Comparison of ENCODE assay signal across 9 cellular contexts in genomic region chr22:37674248-37674647, GRCh38. TPM values are rescaled to one million over a fixed set of nuclear protein-coding genes. Genes with fewer than 3 reads are reported as not detected.
DNase-seq lines count a peak whose midpoint lies in the region; ATAC-seq and TF ChIP-seq lines count a peak whose summit lies in the region.
"Had no signal": no experiment of that assay in that cellular context is flagged by ENCODE, and none has a peak within 500 bp of the region (broad histone marks: within the 10 kb centered on the region; RNA-seq: fewer than 3 reads in every experiment).

No MANE protein-coding gene starts in this region.

- no peaks in the 10 kb centered on the region for H3K9me3 ChIP-seq in adipocyte (ENCODE audit: control insufficient read depth, low read length)
- H3K9me3 ChIP-seq in tibial nerve, result no peaks in the 10 kb centered on the region

- DNase-seq in activated naive CD4-positive, alpha-beta T cell treated with anti-CD3 and anti-CD28 coated beads, Interleukin-2, amount 10 ng/mL, durations not matched to agents 7 days and 5 days, result no peak
- no peak for DNase-seq in activated naive CD4-positive, alpha-beta T cell treated with Interleukin-2 at 50 U/mL for 16 hours
- no peak for DNase-seq in adipocyte (ENCODE audit: low read depth)
- DNase-seq in mesothelial cell of epicardium (ENCODE audit: low spot score in 2 of 2, unreplicated experiment in 2 of 2), result no peak
- no peak for DNase-seq in tibial nerve (ENCODE audit: low spot score in 2 of 2)
- no peak for DNase-seq in NCI-H2171 (lab: John Stamatoyannopoulos, UW)
- DNase-seq: NCI-H1694 treated with DMSO at 0.1 percent for 48 hours had no signal

- CTCF ChIA-PET in activated naive CD4-positive, alpha-beta T cell treated with anti-CD3 and anti-CD28 coated beads, Interleukin-2, amount 10 ng/mL, durations not matched to agents 7 days and 5 days (lab: Charles Lee), result interaction anchor here (1.0 to 21.2 kb wide), 3 partner anchors 15 to 134 kb away, joined by 4 to 506 read pairs (median 7); partner anchors contain the start of genes GCAT, PDXP and SH3BP1

- peak overlapping the region; percentile 80 for H3K4me3 Mint-ChIP-seq in activated naive CD4-positive, alpha-beta T cell treated with anti-CD3 and anti-CD28 coated beads, Interleukin-2, amount 10 ng/mL, durations not matched to agents 7 days and 5 days
- no peak overlapping the region for H3K4me3 Mint-ChIP-seq in mesothelial cell of epicardium

- H3K4me1 ChIP-seq in adipocyte (ENCODE audit: control insufficient read depth, insufficient read depth, low read length) (peaks cover 16% of the 10 kb centered on the region), tibial nerve (peaks cover 7 to 77% (median 43%) of the 10 kb centered on the region in 4 donors)

- peak overlapping the region; percentile 86 for H3K27ac Mint-ChIP-seq in activated naive CD4-positive, alpha-beta T cell treated with anti-CD3 and anti-CD28 coated beads, Interleukin-2, amount 10 ng/mL, durations not matched to agents 7 days and 5 days
- peak overlapping the region; percentile 34 for H3K27ac Mint-ChIP-seq in mesothelial cell of epicardium

- no peaks in the 10 kb centered on the region for H3K9me3 Mint-ChIP-seq in activated naive CD4-positive, alpha-beta T cell treated with anti-CD3 and anti-CD28 coated beads, Interleukin-2, amount 10 ng/mL, durations not matched to agents 7 days and 5 days
- H3K9me3 Mint-ChIP-seq in mesothelial cell of epicardium, result no peaks in the 10 kb centered on the region

- TF ChIP-seq CTCF in mesothelial cell of epicardium (IDR thresholded peaks at IDR 0.05; ENCODE audit: unreplicated experiment) (no peak), tibial nerve (IDR thresholded peaks at IDR 0.05) (no peak)

- H3K27me3 ChIP-seq in adipocyte (replicated peaks; ENCODE audit: control insufficient read depth, insufficient read depth, low read length) (no peaks in the 10 kb centered on the region), tibial nerve (no peaks in the 10 kb centered on the region)

- no peak for TF ChIP-seq EP300 in tibial nerve (IDR thresholded peaks at IDR 0.05)

- ATAC-seq in HG03097 (IDR thresholded peaks at IDR 0.05; ENCODE audit: low FRiP score, unreplicated experiment) (no peak), GM18909 (IDR thresholded peaks at IDR 0.05; ENCODE audit: poor library complexity, unreplicated experiment) (no peak)

- H3K27me3 Mint-ChIP-seq in activated naive CD4-positive, alpha-beta T cell treated with anti-CD3 and anti-CD28 coated beads, Interleukin-2, amount 10 ng/mL, durations not matched to agents 7 days and 5 days, result no peaks in the 10 kb centered on the region
- H3K27me3 Mint-ChIP-seq in mesothelial cell of epicardium (ENCODE audit: low read depth), result no peaks in the 10 kb centered on the region

- H3K36me3 ChIP-seq in adipocyte (ENCODE audit: control insufficient read depth, insufficient read depth, low read length, severe bottlenecking), result peaks cover 14% of the 10 kb centered on the region
- peaks cover 0 to 9% (median 0%) of the 10 kb centered on the region in 3 donors for H3K36me3 ChIP-seq in tibial nerve

- H3K4me1 Mint-ChIP-seq in activated naive CD4-positive, alpha-beta T cell treated with anti-CD3 and anti-CD28 coated beads, Interleukin-2, amount 10 ng/mL, durations not matched to agents 7 days and 5 days, result peaks cover 63% of the 10 kb centered on the region
- peaks cover 23% of the 10 kb centered on the region for H3K4me1 Mint-ChIP-seq in mesothelial cell of epicardium

- H3K27ac ChIP-seq in tibial nerve, result peak overlapping the region; percentile 80 to 97 (median 93)

- peak overlapping the region; percentile 84 for H3K9ac ChIP-seq in adipocyte (ENCODE audit: low read length)

- peaks cover 18% of the 10 kb centered on the region for H3K36me3 Mint-ChIP-seq in activated naive CD4-positive, alpha-beta T cell treated with anti-CD3 and anti-CD28 coated beads, Interleukin-2, amount 10 ng/mL, durations not matched to agents 7 days and 5 days
- no peaks in the 10 kb centered on the region for H3K36me3 Mint-ChIP-seq in mesothelial cell of epicardium

- H3K4me3 ChIP-seq in adipocyte (ENCODE audit: low read length) (no peak overlapping the region), tibial nerve (peak overlapping the region in 3 of 4 donors; percentile 5 to 64 (median 32))

- TF ChIP-seq POLR2A in tibial nerve (IDR thresholded peaks at IDR 0.05), result no peak

- 78 to 80% methylated on average over 12 of the region's 12 CpGs for WGBS in tibial nerve, 2 donors

RNA-seq across cellular contexts. Expression of gene LGALS1, which starts 1.2 kb away (rescaled TPM):
- total RNA-seq in mesothelial cell of epicardium (238 to 262 TPM (median 242 TPM) in 3 replicates), tibial nerve (1,000 to 10,000 TPM; 1,362 to 3,592 (median 2,463) TPM)

RNA-seq across cellular contexts. Expression of gene NOL12, which starts 11.9 kb away (rescaled TPM):
- total RNA-seq in mesothelial cell of epicardium (23.9 to 25.2 TPM (median 24.8 TPM) in 3 replicates), tibial nerve (10 to 100 TPM; 24.1 to 39.5 (median 31.2) TPM)

RNA-seq across cellular contexts. Expression of gene PDXP, which starts 15.7 kb away (rescaled TPM):
- total RNA-seq in mesothelial cell of epicardium, result 15.6 to 16.5 TPM (median 16.1 TPM) in 3 replicates
- total RNA-seq in tibial nerve, result 10 to 100 TPM; 14.7 to 19.7 (median 16.2) TPM

RNA-seq across cellular contexts. Expression of gene TRIOBP, which starts 22.6 kb away (rescaled TPM):
- total RNA-seq in mesothelial cell of epicardium (69.2 to 76.1 TPM (median 71.4 TPM) in 3 replicates), tibial nerve (100 to 1,000 TPM; 140 to 160 (median 151) TPM)

RNA-seq across cellular contexts. Expression of gene SH3BP1, which starts 34.8 kb away (rescaled TPM):
- 30.0 to 33.0 TPM (median 31.9 TPM) in 3 replicates for total RNA-seq in mesothelial cell of epicardium
- 10 to 100 TPM in 2 of 4 donors, 1 to 10 TPM in 2; 7.5 to 19.8 (median 13.9) TPM for total RNA-seq in tibial nerve
